In the genomic region with DNA sequence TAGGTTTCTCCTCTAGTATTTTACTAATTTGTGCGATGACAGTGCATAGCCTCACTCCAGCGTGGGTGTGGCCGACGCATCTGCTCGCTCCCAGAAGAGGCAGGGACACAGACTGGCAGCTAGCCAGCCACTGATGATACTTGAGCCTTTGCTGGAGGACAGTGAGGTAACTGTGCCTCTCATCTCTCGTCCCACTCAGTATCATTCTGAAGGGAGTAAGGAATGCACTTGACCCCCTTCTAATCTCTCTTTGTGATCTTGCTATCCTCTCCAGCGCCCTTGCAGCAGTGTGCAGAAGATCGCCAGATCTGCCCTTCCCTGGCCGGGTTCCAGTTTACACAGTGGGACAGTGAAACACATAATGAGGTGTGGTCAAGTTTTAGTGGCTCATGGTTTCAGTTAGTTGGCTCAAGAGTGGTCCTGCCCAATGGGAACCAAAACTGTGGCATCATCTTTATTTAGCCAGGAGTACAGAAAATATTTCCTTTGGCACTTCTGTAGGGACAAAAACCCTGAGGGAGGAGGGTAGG, we compare ENCODE assay signal across 10 cellular contexts. TPM values are rescaled to one million over a fixed set of nuclear protein-coding genes. Genes with fewer than 3 reads are reported as not detected.
DNase-seq lines count a peak whose midpoint lies in the region; ATAC-seq and TF ChIP-seq lines count a peak whose summit lies in the region.
"Had no signal": no experiment of that assay in that cellular context is flagged by ENCODE, and none has a peak within 500 bp of the region (broad histone marks: within the 10 kb centered on the region; RNA-seq: fewer than 3 reads in every experiment).

No MANE protein-coding gene starts in this region.

- no peak for TF ChIP-seq CTCF in smooth muscle cell (IDR thresholded peaks at IDR 0.05; ENCODE audit: borderline replicate concordance, insufficient read depth, poor library complexity, severe bottlenecking)

- 97% methylated on average over 9 of the region's 9 CpGs for WGBS in smooth muscle cell (ENCODE audit: low lambda C conversion rate)

- no peak overlapping the region for H2AFZ ChIP-seq in smooth muscle cell (ENCODE audit: low read depth)

- no peaks in the 10 kb centered on the region for H3K4me1 ChIP-seq in smooth muscle cell (ENCODE audit: low read depth)

- H3K36me3 ChIP-seq in smooth muscle cell (ENCODE audit: low read depth) = no peaks in the 10 kb centered on the region

- H3K4me3 ChIP-seq in smooth muscle cell = no peak overlapping the region

- H3K27ac ChIP-seq in smooth muscle cell (ENCODE audit: low read depth) = no peak overlapping the region

- H3K9me3 ChIP-seq in smooth muscle cell (replicated peaks; ENCODE audit: low read depth) = no peaks in the 10 kb centered on the region

- H4K20me1 ChIP-seq in smooth muscle cell (ENCODE audit: low read depth) = no peaks in the 10 kb centered on the region

- no peaks in the 10 kb centered on the region for H3F3A ChIP-seq in smooth muscle cell (ENCODE audit: low read depth)

- H3K27me3 ChIP-seq in smooth muscle cell (ENCODE audit: low read depth) = no peaks in the 10 kb centered on the region

- intact Hi-C loops in posterior vena cava (cut with DNase I) = no loop called here

- DNase-seq in DMS53 treated with DMSO at 0.1 percent for 48 hours (lab: John Stamatoyannopoulos, UW; ENCODE audit: unreplicated experiment) = peak; percentile 97
- peak; percentile 95 for DNase-seq in NCI-H510A treated with DMSO at 0.1 percent for 48 hours (lab: John Stamatoyannopoulos, UW)
- peak; percentile 28 for DNase-seq in fibroblast of peridontal ligament (ENCODE audit: extremely low read depth)
- DNase-seq in posterior vena cava (ENCODE audit: low spot score) = peak; percentile 89
- DNase-seq in smooth muscle cell (lab: John Stamatoyannopoulos, UW; ENCODE audit: unreplicated experiment) = no peak
- DNase-seq in foreskin melanocyte = no peak
- DNase-seq: DND-41, NCI-H526 had no signal

- ATAC-seq in HG03469 (IDR thresholded peaks at IDR 0.05; ENCODE audit: unreplicated experiment) = no peak
- no peak for ATAC-seq in HG03460 (IDR thresholded peaks at IDR 0.05; ENCODE audit: unreplicated experiment)

- H3K79me2 ChIP-seq in smooth muscle cell (ENCODE audit: low read depth) = no peaks in the 10 kb centered on the region

- H3K9ac ChIP-seq in smooth muscle cell (ENCODE audit: low read depth) = no peak overlapping the region

- no peak overlapping the region for H3K4me2 ChIP-seq in smooth muscle cell

RNA-seq across cellular contexts. Expression of gene NCAPH, which starts 17.5 kb away (rescaled TPM):
- under 1 TPM; 0.51 to 1.00 TPM for total RNA-seq in posterior vena cava
- total RNA-seq in smooth muscle cell = 4.5 and 6.2 TPM in 2 replicates
- polyA plus RNA-seq in smooth muscle cell = 4.8 and 6.0 TPM in 2 replicates

RNA-seq across cellular contexts. Expression of gene ITPRIPL1, which starts 28.0 kb away (rescaled TPM):
- total RNA-seq in posterior vena cava (1 to 10 TPM in 1 of 2 donors, under 1 TPM in 1; 0.69 to 1.5 TPM), smooth muscle cell (3.3 and 3.5 TPM in 2 replicates)
- polyA plus RNA-seq in smooth muscle cell = 4.3 and 6.0 TPM in 2 replicates

RNA-seq across cellular contexts. Expression of gene SNRNP200, which starts 47.8 kb away (rescaled TPM):
- total RNA-seq in posterior vena cava (10 to 100 TPM; 67.2 to 78.3 TPM), smooth muscle cell (49.1 and 49.5 TPM in 2 replicates)
- polyA plus RNA-seq in smooth muscle cell = 54.1 and 57.6 TPM in 2 replicates

Comparison
In these comparisons a context has a peak if more than half of its experiments do, and no peak if none do; other contexts are left out.
1. DNase-seq: peak in DMS53 treated with DMSO at 0.1 percent for 48 hours (single experiment), NCI-H510A treated with DMSO at 0.1 percent for 48 hours (single experiment), fibroblast of peridontal ligament (single experiment) and posterior vena cava (single experiment); none in smooth muscle cell (single experiment) and foreskin melanocyte (single experiment).